In genomic region chr4:109998867-109999303, GRCh38 we compare ENCODE assay signal across 8 cellular contexts.
DNase-seq lines count a peak whose midpoint lies in the region; ATAC-seq and TF ChIP-seq lines count a peak whose summit lies in the region.

No MANE protein-coding gene starts in this region.

- no peak overlapping the region for H3K27ac Mint-ChIP-seq in activated CD4-positive, alpha-beta T cell treated with anti-CD3 and anti-CD28 coated beads, Interleukin-2, amount 10 ng/mL, durations not matched to agents 7 days and 5 days

- H3K4me1 Mint-ChIP-seq in activated CD4-positive, alpha-beta T cell treated with anti-CD3 and anti-CD28 coated beads, Interleukin-2, amount 10 ng/mL, durations not matched to agents 7 days and 5 days, result peaks cover 26% of the 10 kb centered on the region

- H3K4me1 ChIP-seq in Panc1 (ENCODE audit: control insufficient read depth, insufficient read depth, low read length), result no peaks in the 10 kb centered on the region
- no peaks in the 10 kb centered on the region for H3K4me1 ChIP-seq in mucosa of descending colon (ENCODE audit: low read depth)

- H3K9me3 Mint-ChIP-seq in activated CD4-positive, alpha-beta T cell treated with anti-CD3 and anti-CD28 coated beads, Interleukin-2, amount 10 ng/mL, durations not matched to agents 7 days and 5 days, result no peaks in the 10 kb centered on the region

- H3K4me3 ChIP-seq in Panc1 (ENCODE audit: low read depth in 2 of 2, low read length in 2 of 2) (no peak overlapping the region), dorsolateral prefrontal cortex (no peak overlapping the region), mucosa of descending colon (no peak overlapping the region)

- intact Hi-C loops in Panc1 (cut with micrococcal nuclease; ENCODE audit: unreplicated experiment), result loop anchor here (2.0 to 5.0 kb wide), 2 partner anchors 516 to 1628 kb away; no protein-coding TSS in a partner anchor
- intact Hi-C loops in dorsolateral prefrontal cortex (cut with DNase I), result loop anchor here (2.0 to 5.0 kb wide), 2 partner anchors 513 to 518 kb away; no protein-coding TSS in a partner anchor
- intact Hi-C loops in mucosa of descending colon (cut with DNase I, micrococcal nuclease), result loop anchor here in 1 of 2 donors (2.0 kb wide), 1 partner anchor 518 kb away; no protein-coding TSS in a partner anchor

- H3K9me3 ChIP-seq in Panc1 (ENCODE audit: control insufficient read depth, insufficient read depth, low read depth, low read length) (no peaks in the 10 kb centered on the region), mucosa of descending colon (no peaks in the 10 kb centered on the region)

- peaks cover 6% of the 10 kb centered on the region for H3K27me3 Mint-ChIP-seq in activated CD4-positive, alpha-beta T cell treated with anti-CD3 and anti-CD28 coated beads, Interleukin-2, amount 10 ng/mL, durations not matched to agents 7 days and 5 days

- no TSS peak for BruUV-seq in Panc1 (replicated peaks; lab: Mats Ljungman, UMichigan)

- TF ChIP-seq CTCF in Panc1 (IDR thresholded peaks at IDR 0.05) (peak; percentile 59; the same call in 1 of the 2 replicates), dorsolateral prefrontal cortex (IDR thresholded peaks at IDR 0.05 in 54 of 56, conservative IDR thresholded peaks at IDR 0.05 in 2 of 56; ENCODE audit: low read depth in 1 of 56, partially characterized antibody in 56 of 56) (peak; percentile 49 to 96 (median 82)), mucosa of descending colon (IDR thresholded peaks at IDR 0.05) (peak; percentile 35)

- POLR2A ChIA-PET in activated CD4-positive, alpha-beta T cell treated with anti-CD3 and anti-CD28 coated beads, Interleukin-2, amount 10 ng/mL, durations not matched to agents 7 days and 5 days (lab: Charles Lee), result no interaction called here
- POLR2A ChIA-PET in Panc1 (lab: Charles Lee), result no interaction called here

- no peaks in the 10 kb centered on the region for H3K36me3 Mint-ChIP-seq in activated CD4-positive, alpha-beta T cell treated with anti-CD3 and anti-CD28 coated beads, Interleukin-2, amount 10 ng/mL, durations not matched to agents 7 days and 5 days (ENCODE audit: low read depth)

- CTCF ChIA-PET in activated CD4-positive, alpha-beta T cell treated with anti-CD3 and anti-CD28 coated beads, Interleukin-2, amount 10 ng/mL, durations not matched to agents 7 days and 5 days (lab: Charles Lee), result interaction anchor here (0.5 to 1.8 kb wide), 9 partner anchors 10 to 518 kb away, joined by 3 to 5 read pairs (median 4); no protein-coding TSS in a partner anchor
- CTCF ChIA-PET in Panc1 (lab: Charles Lee), result no interaction called here

- ATAC-seq in GM19463 (IDR thresholded peaks at IDR 0.05; ENCODE audit: unreplicated experiment) (peak; percentile 28), Panc1 (peak; percentile 68), mucosa of descending colon (peak; percentile 83)

- no peaks in the 10 kb centered on the region for H3K27me3 ChIP-seq in Panc1 (ENCODE audit: control insufficient read depth, insufficient read depth, low read length)
- H3K27me3 ChIP-seq in dorsolateral prefrontal cortex, result peaks cover 0 to 3% (median 0%) of the 10 kb centered on the region in 45 donors

- H3K4me3 Mint-ChIP-seq in activated CD4-positive, alpha-beta T cell treated with anti-CD3 and anti-CD28 coated beads, Interleukin-2, amount 10 ng/mL, durations not matched to agents 7 days and 5 days, result no peak overlapping the region

- peak; percentile 70 for DNase-seq in activated CD4-positive, alpha-beta T cell treated with anti-CD3 and anti-CD28 coated beads, Interleukin-2, amount 10 ng/mL, durations not matched to agents 7 days and 5 days
- no peak for DNase-seq in activated CD4-positive, alpha-beta T cell treated with anti-CD3 and anti-CD28 coated beads, Interleukin-2, amount 50 U/mL, for 48 hours
- DNase-seq in HT-29 (ENCODE audit: low spot score) (peak; percentile 90), Panc1 (ENCODE audit: low read depth, low spot score) (peak; percentile 35), dorsolateral prefrontal cortex (no peak), mucosa of descending colon (peak in 1 of 3 donors; percentile 69), C1 segment of cervical spinal cord (lab: John Stamatoyannopoulos, UW) (no peak)

- H3K36me3 ChIP-seq in Panc1 (ENCODE audit: control insufficient read depth, insufficient read depth, low read length) (no peaks in the 10 kb centered on the region), mucosa of descending colon (ENCODE audit: low read depth) (no peaks in the 10 kb centered on the region)

- H3K27ac ChIP-seq in Panc1 (ENCODE audit: low read length), result no peak overlapping the region
- H3K27ac ChIP-seq in dorsolateral prefrontal cortex, result no peak overlapping the region

- in situ Hi-C loops in Panc1 (cut with HindIII; ENCODE audit: low pct_unique_long_range_greater_than_20kb, low sequenced_read_pairs), result no loop called here

Comparison
In these comparisons a context has a peak if more than half of its experiments do, and no peak if none do; other contexts are left out.
1. DNase-seq: peak in activated CD4-positive, alpha-beta T cell treated with anti-CD3 and anti-CD28 coated beads, Interleukin-2, amount 10 ng/mL, durations not matched to agents 7 days and 5 days (single experiment), HT-29 (single experiment) and Panc1 (single experiment); none in activated CD4-positive, alpha-beta T cell treated with anti-CD3 and anti-CD28 coated beads, Interleukin-2, amount 50 U/mL, for 48 hours (0 of 2), dorsolateral prefrontal cortex (0 of 10) and C1 segment of cervical spinal cord (0 of 14).
2. ATAC-seq: peak in every context shown above with its lines; median percentile 83 in mucosa of descending colon; 68 in Panc1; 28 in GM19463.
3. Peak in every context shown above with its lines, with median percentiles within 50 percentile points of each other: CTCF ChIP-seq.